9 cellular contexts compared by ENCODE assay signal in genomic region chr14:26596722-26597030, GRCh38. TPM values are rescaled to one million over a fixed set of nuclear protein-coding genes. Genes with fewer than 3 reads are reported as not detected.
DNase-seq lines count a peak whose midpoint lies in the region; ATAC-seq and TF ChIP-seq lines count a peak whose summit lies in the region.
"Had no signal": no experiment of that assay in that cellular context is flagged by ENCODE, and none has a peak within 500 bp of the region (broad histone marks: within the 10 kb centered on the region; RNA-seq: fewer than 3 reads in every experiment).

No MANE protein-coding gene starts in this region.

- H3K27ac ChIP-seq in 22Rv1, result peak overlapping the region; percentile 80
- H3K27ac ChIP-seq in HUES64 (ENCODE audit: low read depth, low read length), result no peak overlapping the region
- peak overlapping the region; percentile 42 to 99 (median 98) for H3K27ac ChIP-seq in dorsolateral prefrontal cortex
- no peak overlapping the region for H3K27ac ChIP-seq in muscle layer of duodenum (ENCODE audit: low read length)

- TF ChIP-seq CTCF in 22Rv1 (IDR thresholded peaks at IDR 0.05), result no peak
- no peak for TF ChIP-seq CTCF in dorsolateral prefrontal cortex (IDR thresholded peaks at IDR 0.05 in 54 of 56, conservative IDR thresholded peaks at IDR 0.05 in 2 of 56; ENCODE audit: low read depth in 1 of 56, partially characterized antibody in 56 of 56)

- 0% methylated on average over 13 of the region's 13 CpGs for WGBS in HUES64

- no peaks in the 10 kb centered on the region for H3K36me3 ChIP-seq in HUES64 (ENCODE audit: insufficient read depth, low read length)
- no peaks in the 10 kb centered on the region for H3K36me3 ChIP-seq in muscle layer of duodenum (ENCODE audit: control insufficient read depth in 1 of 2, insufficient read depth in 2 of 2, low read length in 2 of 2)

- peak in 8 of 10 donors; percentile 8 to 42 (median 32) for DNase-seq in dorsolateral prefrontal cortex
- DNase-seq in foreskin melanocyte, result no peak
- DNase-seq in CD1c-positive myeloid dendritic cell (ENCODE audit: extremely low spot score), result no peak
- DNase-seq in stimulated activated CD4-positive, alpha-beta T cell treated with anti-CD3 and anti-CD28 coated beads, Interleukin-4, amount 100 ng/mL, for 4 hours, result no peak

- no peak for ATAC-seq in GM21381 (IDR thresholded peaks at IDR 0.05; ENCODE audit: unreplicated experiment)
- ATAC-seq: GM12878 had no signal

- H3K9ac ChIP-seq in HUES64 (ENCODE audit: low read depth, low read length), result peak overlapping the region; percentile 83

- H3K4me3 ChIP-seq in HUES64 (ENCODE audit: low read length) (peak overlapping the region; percentile 98), dorsolateral prefrontal cortex (peak overlapping the region; percentile 56 to 93 (median 79)), muscle layer of duodenum (ENCODE audit: low read depth in 1 of 2, low read length in 2 of 2) (peak overlapping the region; percentile 66 to 85)
- H3K4me3 ChIP-seq: GM12878 had no signal

- H3K4me1 ChIP-seq in HUES64 (ENCODE audit: insufficient read depth, low read length) (peaks cover 23% of the 10 kb centered on the region), muscle layer of duodenum (ENCODE audit: control insufficient read depth in 1 of 2, insufficient read depth in 2 of 2, low read length in 2 of 2) (peaks cover 0 to 8% of the 10 kb centered on the region in 2 donors)

- no peaks in the 10 kb centered on the region for H3K9me3 ChIP-seq in HUES64 (ENCODE audit: insufficient read depth, low read depth, low read length)
- no peaks in the 10 kb centered on the region for H3K9me3 ChIP-seq in muscle layer of duodenum (ENCODE audit: control insufficient read depth in 1 of 2, low read length in 2 of 2)

- H3K27me3 ChIP-seq in HUES64 (ENCODE audit: insufficient read depth, low read length), result peaks cover 14% of the 10 kb centered on the region; the same call in 1 of the 2 replicates
- no peaks in the 10 kb centered on the region for H3K27me3 ChIP-seq in dorsolateral prefrontal cortex
- H3K27me3 ChIP-seq in muscle layer of duodenum (ENCODE audit: low read depth, low read length), result no peaks in the 10 kb centered on the region

- intact Hi-C loops in dorsolateral prefrontal cortex (cut with DNase I), result loop anchor here in 1 of 2 donors (10.0 kb wide), 1 partner anchor 202 kb away; no protein-coding TSS in a partner anchor

RNA-seq across cellular contexts. Expression of gene NOVA1, which starts 1.2 kb away (rescaled TPM):
- 13.8 TPM for polyA plus RNA-seq in HUES64 (2013, experiment 1 of 2)
- polyA plus RNA-seq in HUES64 (2013, experiment 2 of 2), result 21.6 TPM
- total RNA-seq in dorsolateral prefrontal cortex, result 100 to 1,000 TPM in 106 of 120 experiments, 10 to 100 TPM in 14; 59.9 to 166 (median 119) TPM
- total RNA-seq: GM12878 had no signal

Comparison
In these comparisons a context has a peak if more than half of its experiments do, and no peak if none do; other contexts are left out.
1. H3K27ac ChIP-seq: peak in 22Rv1 (single experiment) and dorsolateral prefrontal cortex (59 of 59); none in HUES64 (single experiment) and muscle layer of duodenum (single experiment).
2. DNase-seq: peak in dorsolateral prefrontal cortex (8 of 10); none in foreskin melanocyte (single experiment), CD1c-positive myeloid dendritic cell (single experiment) and stimulated activated CD4-positive, alpha-beta T cell treated with anti-CD3 and anti-CD28 coated beads, Interleukin-4, amount 100 ng/mL, for 4 hours (0 of 2).
3. Peak in every context shown above with its lines, with median percentiles within 50 percentile points of each other: H3K4me3 ChIP-seq.